ENCODE assay signal across 1 cellular context in genomic region chrX:48597353-48598264, GRCh38.
TF ChIP-seq lines count a peak whose summit lies in the region.

WDR13 (plus strand) TSS chrX:48597492; CDS start chrX:48597997, 505 bp downstream.

TF ChIP-seq in IMR-90, 13 proteins besides CTCF, POLR2A, EP300 and RAD21 (continued from another document):
- TF ChIP-seq USF2 (IDR thresholded peaks at IDR 0.05; ENCODE audit: low read depth, low read length) (no peak), RFX5 (IDR thresholded peaks at IDR 0.05; ENCODE audit: low read depth, low read length) (no peak), RCOR1 (IDR thresholded peaks at IDR 0.05; ENCODE audit: insufficient replicate concordance, low read length) (no peak), CHD1 (IDR thresholded peaks at IDR 0.05; ENCODE audit: low read depth, low read length) (no peak), MAFK (IDR thresholded peaks at IDR 0.05; ENCODE audit: low read depth, low read length) (no peak), BHLHE40 (IDR thresholded peaks at IDR 0.05; ENCODE audit: low read depth, low read length) (no peak)
